Comparison of ENCODE assay signal across 27 cellular contexts in the genomic region with DNA sequence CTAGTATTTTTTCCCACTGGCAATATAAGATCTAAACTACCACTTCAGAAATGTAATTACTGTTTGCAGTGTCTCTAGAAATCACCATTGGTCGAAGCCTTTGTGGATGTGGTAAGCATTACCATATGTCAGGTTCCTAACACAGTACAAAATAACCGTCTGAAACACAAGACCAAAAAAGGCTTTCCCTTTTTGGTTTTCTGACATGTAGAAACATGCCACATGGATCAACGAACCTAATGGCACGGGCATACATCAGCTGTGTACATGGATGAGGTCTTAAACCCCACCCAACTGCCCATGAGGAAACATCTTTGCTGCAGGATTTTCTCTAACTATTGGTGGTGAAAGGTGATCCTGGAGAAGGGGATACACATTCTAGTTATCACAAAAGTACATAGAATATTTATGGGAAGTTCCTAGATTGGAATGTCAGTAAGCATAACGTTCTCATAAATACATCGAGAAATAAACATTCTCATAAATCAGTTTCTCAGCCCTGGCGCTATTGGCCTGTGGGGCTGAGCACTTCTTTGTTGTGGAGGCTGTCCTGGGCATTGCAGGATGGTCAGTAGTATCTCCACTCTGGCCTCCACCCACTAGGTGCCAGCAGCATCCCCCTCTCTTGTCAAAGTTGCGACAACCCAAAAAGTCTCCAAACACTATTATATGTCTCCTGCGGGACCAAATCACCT. TPM values are rescaled to one million over a fixed set of nuclear protein-coding genes. Genes with fewer than 3 reads are reported as not detected.
DNase-seq lines count a peak whose midpoint lies in the region; ATAC-seq, FAIRE-seq and TF ChIP-seq lines count a peak whose summit lies in the region.
"Had no signal": no experiment of that assay in that cellular context is flagged by ENCODE, and none has a peak within 500 bp of the region (broad histone marks: within the 10 kb centered on the region; RNA-seq: fewer than 3 reads in every experiment).

No MANE protein-coding gene starts in this region.

- no peak for DNase-seq in HepG2 (ENCODE audit: low spot score)
- no peak for DNase-seq in right lobe of liver
- DNase-seq in esophagus squamous epithelium (lab: John Stamatoyannopoulos, UW), result no peak
- DNase-seq in CD4-positive, alpha-beta memory T cell, result no peak
- DNase-seq in A673 (ENCODE audit: low spot score), result no peak
- DNase-seq in activated CD8-positive, alpha-beta memory T cell treated with anti-CD3 and anti-CD28 coated beads, Interleukin-2, amount 10 ng/mL, durations not matched to agents 7 days and 5 days, result no peak
- DNase-seq in GM20000 (ENCODE audit: low spot score), result no peak
- DNase-seq: activated CD8-positive, alpha-beta T cell treated with anti-CD3 and anti-CD28 coated beads, Interleukin-2, amount 10 ng/mL, durations not matched to agents 7 days and 5 days; activated T-cell treated with anti-CD3 and anti-CD28 coated beads, Interleukin-2, amount 50 U/mL, for 1 hour; amniotic stem cell; CD4-positive, alpha-beta T cell; cortex of kidney; DMS79; NCI-H1048; NCI-H1930; NCI-H345; NCI-H774; retina; stomach; upper lobe of left lung had no signal

- peaks cover 3 to 46% of the 10 kb centered on the region in 2 experiments; a peak in 4 of 5 replicates for H3K27me3 ChIP-seq in HepG2 (ENCODE audit: control insufficient read depth in 1 of 2, insufficient read depth in 2 of 2, low read length in 2 of 2)
- H3K27me3 ChIP-seq in right lobe of liver, result no peaks in the 10 kb centered on the region
- H3K27me3 ChIP-seq in esophagus squamous epithelium, result no peaks in the 10 kb centered on the region
- no peaks in the 10 kb centered on the region for H3K27me3 ChIP-seq in neutrophil
- no peaks in the 10 kb centered on the region for H3K27me3 ChIP-seq in CD4-positive, alpha-beta memory T cell (ENCODE audit: insufficient read depth, low read length)
- H3K27me3 ChIP-seq in A673 (replicated peaks; ENCODE audit: insufficient read depth, low read depth, low read length, poor library complexity), result no peaks in the 10 kb centered on the region
- H3K27me3 ChIP-seq: breast epithelium, stomach, upper lobe of left lung had no signal

- TF ChIP-seq RAD21 in HepG2 (CRISPR knock-in tag; IDR thresholded peaks at IDR 0.05), result no peak

- in situ Hi-C loops in HepG2 (cut with HindIII; ENCODE audit: extremely low pct_ligation_motif_present, low pct_unique_long_range_greater_than_20kb), result no loop called here

- ATAC-seq in HepG2, result peak; percentile 58
- no peak for ATAC-seq in right lobe of liver
- ATAC-seq in activated CD8-positive, alpha-beta memory T cell treated with anti-CD3 and anti-CD28 coated beads, Interleukin-2, amount 10 ng/mL, durations not matched to agents 7 days and 5 days, result no peak
- ATAC-seq: activated CD8-positive, alpha-beta T cell treated with anti-CD3 and anti-CD28 coated beads, Interleukin-2, amount 10 ng/mL, durations not matched to agents 7 days and 5 days had no signal

- no peak overlapping the region for H2AFZ ChIP-seq in HepG2 (ENCODE audit: low read length)

- intact Hi-C loops in HepG2 (cut with micrococcal nuclease; ENCODE audit: unreplicated experiment) (no loop called here), right lobe of liver (cut with DNase I) (no loop called here), esophagus squamous epithelium (cut with DNase I) (no loop called here), A673 (cut with micrococcal nuclease; ENCODE audit: unreplicated experiment) (no loop called here)
- intact Hi-C loops in CD4-positive, alpha-beta memory T cell (cut with micrococcal nuclease), result no loop called here

- TF ChIP-seq POLR2A in HepG2 (IDR thresholded peaks at IDR 0.05; ENCODE audit: insufficient read depth in 1 of 2, low read depth in 2 of 2, low read length in 2 of 2) (no peak), right lobe of liver (IDR thresholded peaks at IDR 0.05) (no peak), esophagus squamous epithelium (IDR thresholded peaks at IDR 0.05) (no peak)

- no peaks in the 10 kb centered on the region for H4K20me1 ChIP-seq in HepG2 (ENCODE audit: insufficient read depth, low read length)

- no TSS peak for BruUV-seq in HepG2 (replicated peaks; lab: Mats Ljungman, UMichigan)
- BruUV-seq in A673 (replicated peaks; lab: Mats Ljungman, UMichigan), result no TSS peak

- FAIRE-seq in HepG2 (lab: Jason Lieb, UNC), result no peak
- FAIRE-seq: islet of Langerhans had no signal

- no peak overlapping the region for H3K27ac Mint-ChIP-seq in CD4-positive, alpha-beta memory T cell
- no peak overlapping the region for H3K27ac Mint-ChIP-seq in activated CD8-positive, alpha-beta memory T cell treated with anti-CD3 and anti-CD28 coated beads, Interleukin-2, amount 10 ng/mL, durations not matched to agents 7 days and 5 days
- H3K27ac Mint-ChIP-seq: activated CD8-positive, alpha-beta T cell treated with anti-CD3 and anti-CD28 coated beads, Interleukin-2, amount 10 ng/mL, durations not matched to agents 7 days and 5 days; CD4-positive, alpha-beta T cell had no signal

- peaks cover 5 to 8% of the 10 kb centered on the region in 2 donors for H3K27me3 Mint-ChIP-seq in CD4-positive, alpha-beta memory T cell
- peaks cover 3% of the 10 kb centered on the region for H3K27me3 Mint-ChIP-seq in activated CD8-positive, alpha-beta memory T cell treated with anti-CD3 and anti-CD28 coated beads, Interleukin-2, amount 10 ng/mL, durations not matched to agents 7 days and 5 days

- H3K4me1 ChIP-seq in HepG2 (ENCODE audit: insufficient read depth, low read length) (no peaks in the 10 kb centered on the region), right lobe of liver (no peaks in the 10 kb centered on the region), esophagus squamous epithelium (peaks cover 0 to 85% (median 33%) of the 10 kb centered on the region in 3 donors), neutrophil (ENCODE audit: control insufficient read depth in 1 of 2, insufficient read depth in 1 of 2, low read depth in 1 of 2, low read length in 1 of 2) (peaks cover 11 to 28% of the 10 kb centered on the region in 2 experiments), A673 (ENCODE audit: insufficient read depth, low read length, poor library complexity, severe bottlenecking) (peaks cover 19% of the 10 kb centered on the region)
- H3K4me1 ChIP-seq in CD4-positive, alpha-beta memory T cell (ENCODE audit: insufficient read depth, low read length), result no peaks in the 10 kb centered on the region
- H3K4me1 ChIP-seq: stomach, upper lobe of left lung had no signal

- WGBS in HepG2 (ENCODE audit: low lambda C conversion rate), result 25% methylated on average over 9 of the region's 9 CpGs
- 72% methylated on average over 8 of the region's 9 CpGs for WGBS in right lobe of liver (ENCODE audit: insufficient coverage, low coverage, low lambda C conversion rate, missing lambda C conversion rate)
- WGBS in esophagus squamous epithelium, 2 donors, result 56 to 66% methylated on average over 9 of the region's 9 CpGs

- H3K36me3 Mint-ChIP-seq in CD4-positive, alpha-beta memory T cell, result no peaks in the 10 kb centered on the region
- H3K36me3 Mint-ChIP-seq in activated CD8-positive, alpha-beta memory T cell treated with anti-CD3 and anti-CD28 coated beads, Interleukin-2, amount 10 ng/mL, durations not matched to agents 7 days and 5 days, result no peaks in the 10 kb centered on the region

- H3K9me3 ChIP-seq in HepG2 (ENCODE audit: low read length) (no peaks in the 10 kb centered on the region), right lobe of liver (no peaks in the 10 kb centered on the region), esophagus squamous epithelium (no peaks in the 10 kb centered on the region), neutrophil (no peaks in the 10 kb centered on the region), A673 (ENCODE audit: low read depth, low read length, poor library complexity, severe bottlenecking) (no peaks in the 10 kb centered on the region)
- no peaks in the 10 kb centered on the region for H3K9me3 ChIP-seq in CD4-positive, alpha-beta memory T cell (ENCODE audit: control insufficient read depth in 1 of 2, low read length in 2 of 2)
- H3K9me3 ChIP-seq: upper lobe of left lung had no signal

- TF ChIP-seq CTCF in HepG2 (CRISPR knock-in tag; IDR thresholded peaks at IDR 0.05), result no peak
- TF ChIP-seq CTCF in right lobe of liver (IDR thresholded peaks at IDR 0.05), result no peak
- no peak for TF ChIP-seq CTCF in esophagus squamous epithelium (IDR thresholded peaks at IDR 0.05)
- no peak for TF ChIP-seq CTCF in neutrophil (IDR thresholded peaks at IDR 0.05)
- no peak for TF ChIP-seq CTCF in A673 (conservative IDR thresholded peaks at IDR 0.05; ENCODE audit: low read depth, low read length)
- TF ChIP-seq CTCF in GM20000 (IDR thresholded peaks at IDR 0.05; ENCODE audit: extremely low read depth, missing control alignments), result no peak

- CTCF ChIA-PET in HepG2 (lab: Yijun Ruan, JAX; ENCODE audit: low intra/inter-chr PET ratio, low total read pairs) (no interaction called here), A673 (lab: Charles Lee) (no interaction called here)
- CTCF ChIA-PET in CD4-positive, alpha-beta memory T cell (lab: Charles Lee; ENCODE audit: partially characterized antibody), result interaction anchor here (0.9 kb wide), 1 partner anchor 41 kb away, joined by 3 read pairs; no protein-coding TSS in a partner anchor
- CTCF ChIA-PET in activated CD8-positive, alpha-beta memory T cell treated with anti-CD3 and anti-CD28 coated beads, Interleukin-2, amount 10 ng/mL, durations not matched to agents 7 days and 5 days (lab: Charles Lee), result no interaction called here

- no peak overlapping the region for H3K4me3 ChIP-seq in HepG2 (replicated peaks in 1 of 3; ENCODE audit: insufficient read depth in 1 of 3, low read depth in 2 of 3, low read length in 3 of 3)
- H3K4me3 ChIP-seq in right lobe of liver, result no peak overlapping the region
- H3K4me3 ChIP-seq in esophagus squamous epithelium, result no peak overlapping the region
- no peak overlapping the region for H3K4me3 ChIP-seq in neutrophil (ENCODE audit: low read depth in 1 of 2, low read length in 1 of 2)
- no peak overlapping the region for H3K4me3 ChIP-seq in CD4-positive, alpha-beta memory T cell (ENCODE audit: low read length in 2 of 2)
- H3K4me3 ChIP-seq in A673 (ENCODE audit: low read depth, low read length, poor library complexity, severe bottlenecking), result no peak overlapping the region
- H3K4me3 ChIP-seq: breast epithelium, lung, stomach, upper lobe of left lung had no signal

- H3K79me2 ChIP-seq in HepG2 (ENCODE audit: insufficient read depth, low read length), result no peaks in the 10 kb centered on the region

- H3K9me3 Mint-ChIP-seq in CD4-positive, alpha-beta memory T cell, result peaks cover 0 to 2% (median under 1%) of the 10 kb centered on the region in 8 donors
- H3K9me3 Mint-ChIP-seq in activated CD8-positive, alpha-beta memory T cell treated with anti-CD3 and anti-CD28 coated beads, Interleukin-2, amount 10 ng/mL, durations not matched to agents 7 days and 5 days (ENCODE audit: low read depth), result no peaks in the 10 kb centered on the region
- H3K9me3 Mint-ChIP-seq: CD4-positive, alpha-beta T cell had no signal

- H3K4me1 Mint-ChIP-seq in CD4-positive, alpha-beta memory T cell, result no peaks in the 10 kb centered on the region
- no peaks in the 10 kb centered on the region for H3K4me1 Mint-ChIP-seq in activated CD8-positive, alpha-beta memory T cell treated with anti-CD3 and anti-CD28 coated beads, Interleukin-2, amount 10 ng/mL, durations not matched to agents 7 days and 5 days

- TF ChIP-seq EP300 in HepG2 (IDR thresholded peaks at IDR 0.05; ENCODE audit: low read depth in 2 of 2, low read length in 2 of 2), result no peak
- TF ChIP-seq EP300 in HepG2 (CRISPR knock-in tag; IDR thresholded peaks at IDR 0.05; ENCODE audit: borderline replicate concordance), result no peak

- no peak overlapping the region for H3K4me2 ChIP-seq in HepG2 (ENCODE audit: low read depth, low read length)

- no peak overlapping the region for H3K27ac ChIP-seq in HepG2 (ENCODE audit: extremely low read length, insufficient read depth, low read length)
- no peak overlapping the region for H3K27ac ChIP-seq in right lobe of liver
- H3K27ac ChIP-seq in esophagus squamous epithelium, result peak overlapping the region; percentile 14 to 75 (median 55)
- peak overlapping the region; percentile 35 for H3K27ac ChIP-seq in neutrophil
- H3K27ac ChIP-seq in CD4-positive, alpha-beta memory T cell (ENCODE audit: low read depth, low read length), result no peak overlapping the region
- H3K27ac ChIP-seq in A673 (ENCODE audit: low read depth, low read length, poor library complexity, severe bottlenecking), result no peak overlapping the region
- H3K27ac ChIP-seq: RWPE1, upper lobe of left lung had no signal

- POLR2A ChIA-PET in HepG2 (lab: Yijun Ruan, JAX) (no interaction called here), A673 (lab: Charles Lee; ENCODE audit: low non-redundant PET) (no interaction called here)
- POLR2A ChIA-PET in CD4-positive, alpha-beta memory T cell (lab: Charles Lee; ENCODE audit: partially characterized antibody), result no interaction called here

- no peaks in the 10 kb centered on the region for H3K36me3 ChIP-seq in HepG2 (replicated peaks in 1 of 2; ENCODE audit: control insufficient read depth in 1 of 2, insufficient read depth in 2 of 2, low read length in 2 of 2)
- H3K36me3 ChIP-seq in right lobe of liver, result no peaks in the 10 kb centered on the region
- H3K36me3 ChIP-seq in esophagus squamous epithelium, result no peaks in the 10 kb centered on the region
- no peaks in the 10 kb centered on the region for H3K36me3 ChIP-seq in neutrophil
- no peaks in the 10 kb centered on the region for H3K36me3 ChIP-seq in CD4-positive, alpha-beta memory T cell (ENCODE audit: insufficient read depth, low read length)
- no peaks in the 10 kb centered on the region for H3K36me3 ChIP-seq in A673 (ENCODE audit: insufficient read depth, low read length, poor library complexity, severe bottlenecking)
- H3K36me3 ChIP-seq: breast epithelium, stomach, upper lobe of left lung had no signal

- H3K4me3 Mint-ChIP-seq in CD4-positive, alpha-beta memory T cell, result no peak overlapping the region
- H3K4me3 Mint-ChIP-seq in activated CD8-positive, alpha-beta memory T cell treated with anti-CD3 and anti-CD28 coated beads, Interleukin-2, amount 10 ng/mL, durations not matched to agents 7 days and 5 days, result no peak overlapping the region
- H3K4me3 Mint-ChIP-seq: activated CD8-positive, alpha-beta T cell treated with anti-CD3 and anti-CD28 coated beads, Interleukin-2, amount 10 ng/mL, durations not matched to agents 7 days and 5 days; CD4-positive, alpha-beta T cell had no signal

- H3K9ac ChIP-seq in HepG2 (ENCODE audit: insufficient read depth, low read depth, low read length), result no peak overlapping the region

RNA-seq across cellular contexts. Expression of gene VIT, which starts 9.0 kb away (rescaled TPM):
- total RNA-seq in HepG2 (2016; rRNA removed; fragmentation: Illumina TruSeq; extraction: Trizol) (not detected in 2 replicates), right lobe of liver (not detected), esophagus squamous epithelium (10 to 100 TPM in 2 of 4 donors, 1 to 10 TPM in 2; 2.9 to 36.8 (median 10.6) TPM), A673 (2021) (not detected in 2 replicates)
- total RNA-seq in HepG2 (2016; cell fraction: cytosol; rRNA removed; fragmentation: Illumina TruSeq; extraction: Trizol; ENCODE audit: low read depth), result not detected in 2 replicates
- total RNA-seq in HepG2 (2016; cell fraction: insoluble cytoplasmic fraction; rRNA removed; fragmentation: Illumina TruSeq; extraction: Trizol), result not detected in 2 replicates
- total RNA-seq in HepG2 (2016; cell fraction: membrane; rRNA removed; fragmentation: Illumina TruSeq; extraction: Trizol), result not detected in 2 replicates
- total RNA-seq in HepG2 (2016; cell fraction: nucleus; rRNA removed; fragmentation: Illumina TruSeq; extraction: Trizol), result not detected in 2 replicates
- polyA plus RNA-seq in HepG2 (2011; rRNA removed), result not detected in 2 replicates
- not detected in 2 replicates for polyA plus RNA-seq in HepG2 (2011; cell fraction: cytosol; rRNA removed)
- polyA plus RNA-seq in HepG2 (2011; cell fraction: nucleus; rRNA removed), result not detected in 2 replicates
- polyA plus RNA-seq in HepG2 (2012), result not detected in 2 replicates
- polyA plus RNA-seq in HepG2 (2016; cell fraction: cytosol; fragmentation: Illumina TruSeq; extraction: Trizol; ENCODE audit: low read depth), result not detected in 2 replicates
- polyA plus RNA-seq in HepG2 (2016; cell fraction: insoluble cytoplasmic fraction; fragmentation: Illumina TruSeq; extraction: Trizol; ENCODE audit: low read depth), result not detected in 2 replicates
- not detected in 2 replicates for polyA plus RNA-seq in HepG2 (2016; cell fraction: membrane; fragmentation: Illumina TruSeq; extraction: Trizol; ENCODE audit: low read depth)
- not detected in 2 replicates for polyA plus RNA-seq in HepG2 (2016; cell fraction: nucleus; fragmentation: Illumina TruSeq; extraction: Trizol; ENCODE audit: insufficient read depth, low read depth)
- polyA minus RNA-seq in HepG2 (2011; rRNA and poly(A)+ RNA removed; ENCODE audit: low replicate concordance), result 0.33 TPM in 1 of 2 replicates, not detected in the other
- not detected in 2 replicates for polyA minus RNA-seq in HepG2 (2011; cell fraction: cytosol; rRNA and poly(A)+ RNA removed)
- not detected in 2 replicates for polyA minus RNA-seq in HepG2 (2011; cell fraction: nucleus; rRNA and poly(A)+ RNA removed)
- total RNA-seq in CD4-positive, alpha-beta memory T cell, result not detected
- polyA plus RNA-seq in CD4-positive, alpha-beta memory T cell, result not detected
- not detected for total RNA-seq in activated CD8-positive, alpha-beta memory T cell treated with anti-CD3 and anti-CD28 coated beads, Interleukin-2, amount 10 ng/mL, durations not matched to agents 7 days and 5 days
- total RNA-seq: activated CD8-positive, alpha-beta T cell treated with anti-CD3 and anti-CD28 coated beads, Interleukin-2, amount 10 ng/mL, durations not matched to agents 7 days and 5 days; CD4-positive, alpha-beta T cell; HT1080 had no signal
- polyA plus RNA-seq: AG04450 had no signal

Comparison
In these comparisons a context has a peak if more than half of its experiments do, and no peak if none do; other contexts are left out.
1. H3K27ac ChIP-seq: peak in esophagus squamous epithelium (4 of 4) and neutrophil (single experiment); none in HepG2 (single experiment), right lobe of liver (0 of 3), CD4-positive, alpha-beta memory T cell (single experiment) and A673 (single experiment).